In the genomic region with DNA sequence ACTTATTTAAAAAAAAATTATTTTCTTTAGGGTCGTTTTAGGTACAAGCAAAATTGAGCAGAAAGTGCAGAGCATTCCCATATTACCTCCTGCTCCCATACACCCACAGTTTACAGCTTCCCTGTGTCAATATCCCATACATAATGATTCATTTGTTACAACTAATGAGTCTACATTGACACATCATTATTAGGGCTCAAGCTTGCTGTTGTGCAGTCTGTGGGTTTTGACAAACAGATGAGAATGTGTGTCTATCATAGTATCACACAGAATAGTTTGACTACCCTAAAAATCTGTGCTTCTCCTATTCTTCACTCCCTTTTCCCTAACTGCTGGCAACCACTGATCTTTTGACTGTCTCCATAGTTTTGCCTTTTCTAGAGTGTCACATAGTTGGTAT, we compare ENCODE assay signal across 1 cellular context.
TF ChIP-seq lines count a peak whose summit lies in the region.

No MANE protein-coding gene starts in this region.

TF ChIP-seq in HepG2, 621 proteins besides CTCF, POLR2A, EP300 and RAD21:
- TF ChIP-seq JDP2 (CRISPR knock-in tag; IDR thresholded peaks at IDR 0.05; ENCODE audit: borderline replicate concordance): no peak
- TF ChIP-seq RBFOX2 (IDR thresholded peaks at IDR 0.05; ENCODE audit: low read depth, low read length): peak; percentile 54; the same call in 1 of the 2 replicates
